Comparison of ENCODE assay signal across 1 cellular context in the genomic region with DNA sequence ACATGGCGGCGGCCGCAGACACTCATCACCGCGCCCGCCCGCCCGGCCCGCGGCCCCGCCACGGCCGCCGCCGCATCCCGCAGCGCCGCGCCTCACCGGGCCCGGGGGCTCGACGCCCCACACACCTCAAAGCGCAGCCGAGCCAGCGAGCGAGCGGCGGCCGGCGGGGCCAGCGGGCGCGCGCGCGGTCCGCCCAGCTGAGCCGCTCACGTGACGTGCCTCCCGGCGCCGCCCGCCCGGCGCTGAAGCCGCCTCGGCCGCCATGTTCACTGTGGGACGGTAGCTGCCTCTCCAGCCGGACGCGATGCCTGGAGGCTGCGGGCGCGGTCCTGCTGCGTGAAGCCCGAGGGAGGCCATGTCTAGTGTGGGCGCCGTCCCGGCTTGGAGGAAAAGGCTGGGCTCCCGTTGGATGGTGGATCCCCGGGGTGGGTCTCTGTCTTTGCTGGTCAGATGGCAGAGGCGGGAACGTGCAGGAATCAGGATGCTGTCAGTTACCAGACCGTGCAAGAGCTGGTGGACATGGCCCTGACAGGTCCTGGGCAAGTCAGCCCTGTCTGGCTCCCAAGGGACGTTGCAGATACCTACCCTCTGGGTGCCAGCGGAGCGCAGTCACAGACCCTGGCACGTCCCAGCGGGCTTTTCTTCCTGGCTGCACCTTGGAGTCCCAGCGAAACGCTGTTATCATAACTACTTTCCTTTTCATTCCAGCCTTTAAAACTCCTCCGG.
A peak's percentile ranks its signal among the peaks of the same experiment; 100 is the strongest.
TF ChIP-seq lines count a peak whose summit lies in the region.

TSS of gene USP31 (minus strand) at position 186 of the 726 bp plus-strand sequence. CDS start at position 4, 182 bp downstream.

TF ChIP-seq in HEK293, 187 proteins besides CTCF, POLR2A, EP300 and RAD21 (continued from another document):
- TF ChIP-seq TSHZ1 (tag by site-specific recombination; IDR thresholded peaks at IDR 0.05; ENCODE audit: borderline replicate concordance): no peak
- TF ChIP-seq ZIC2 (tag by site-specific recombination; IDR thresholded peaks at IDR 0.05): peak; percentile 82
- no peak for TF ChIP-seq ZNF623 (tag by site-specific recombination; IDR thresholded peaks at IDR 0.05)
- TF ChIP-seq ZNF530 (tag by site-specific recombination; IDR thresholded peaks at IDR 0.05; ENCODE audit: low read depth): no peak
- TF ChIP-seq, protein P1, sequence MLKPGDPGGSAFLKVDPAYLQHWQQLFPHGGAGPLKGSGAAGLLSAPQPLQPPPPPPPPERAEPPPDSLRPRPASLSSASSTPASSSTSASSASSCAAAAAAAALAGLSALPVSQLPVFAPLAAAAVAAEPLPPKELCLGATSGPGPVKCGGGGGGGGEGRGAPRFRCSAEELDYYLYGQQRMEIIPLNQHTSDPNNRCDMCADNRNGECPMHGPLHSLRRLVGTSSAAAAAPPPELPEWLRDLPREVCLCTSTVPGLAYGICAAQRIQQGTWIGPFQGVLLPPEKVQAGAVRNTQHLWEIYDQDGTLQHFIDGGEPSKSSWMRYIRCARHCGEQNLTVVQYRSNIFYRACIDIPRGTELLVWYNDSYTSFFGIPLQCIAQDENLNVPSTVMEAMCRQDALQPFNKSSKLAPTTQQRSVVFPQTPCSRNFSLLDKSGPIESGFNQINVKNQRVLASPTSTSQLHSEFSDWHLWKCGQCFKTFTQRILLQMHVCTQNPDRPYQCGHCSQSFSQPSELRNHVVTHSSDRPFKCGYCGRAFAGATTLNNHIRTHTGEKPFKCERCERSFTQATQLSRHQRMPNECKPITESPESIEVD (tag by site-specific recombination; IDR thresholded peaks at IDR 0.05): no peak
- TF ChIP-seq ZBTB26 (tag by site-specific recombination; optimal IDR thresholded peaks at IDR 0.05): peak; percentile 97
- TF ChIP-seq HIC1 (tag by site-specific recombination; IDR thresholded peaks at IDR 0.05): peak; percentile 70; the same call in 1 of the 2 replicates
- TF ChIP-seq, protein P2, sequence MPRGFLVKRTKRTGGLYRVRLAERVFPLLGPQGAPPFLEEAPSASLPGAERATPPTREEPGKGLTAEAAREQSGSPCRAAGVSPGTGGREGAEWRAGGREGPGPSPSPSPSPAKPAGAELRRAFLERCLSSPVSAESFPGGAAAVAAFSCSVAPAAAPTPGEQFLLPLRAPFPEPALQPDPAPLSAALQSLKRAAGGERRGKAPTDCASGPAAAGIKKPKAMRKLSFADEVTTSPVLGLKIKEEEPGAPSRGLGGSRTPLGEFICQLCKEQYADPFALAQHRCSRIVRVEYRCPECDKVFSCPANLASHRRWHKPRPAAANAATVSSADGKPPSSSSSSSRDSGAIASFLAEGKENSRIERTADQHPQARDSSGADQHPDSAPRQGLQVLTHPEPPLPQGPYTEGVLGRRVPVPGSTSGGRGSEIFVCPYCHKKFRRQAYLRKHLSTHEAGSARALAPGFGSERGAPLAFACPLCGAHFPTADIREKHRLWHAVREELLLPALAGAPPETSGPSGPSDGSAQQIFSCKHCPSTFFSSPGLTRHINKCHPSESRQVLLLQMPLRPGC (tag by site-specific recombination; IDR thresholded peaks at IDR 0.05): peak; percentile 79
